8 cellular contexts compared by ENCODE assay signal in the genomic region with DNA sequence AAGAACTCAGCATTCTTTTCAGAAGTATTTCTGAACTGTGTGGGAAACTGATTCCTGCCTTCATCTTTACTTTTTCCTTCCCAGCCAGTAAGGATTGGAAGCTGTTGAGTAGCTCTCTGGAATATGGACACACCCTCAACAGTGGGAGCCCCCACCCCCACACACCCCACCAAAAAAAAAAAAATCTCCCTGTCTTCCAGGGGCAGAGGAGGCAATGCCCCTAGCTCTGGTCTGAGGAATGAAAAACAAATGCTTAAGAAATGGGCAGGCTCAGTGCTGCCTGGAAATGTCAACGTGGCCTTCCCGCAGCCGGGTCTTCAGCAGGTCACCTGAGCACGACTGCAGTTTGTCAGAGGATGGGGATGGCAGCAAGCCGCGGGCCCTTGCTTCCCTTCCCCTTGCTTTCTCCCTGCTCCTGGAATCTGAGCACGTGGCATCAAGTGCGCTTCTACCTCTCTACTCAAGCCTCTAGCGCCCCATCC. TPM values are rescaled to one million over a fixed set of nuclear protein-coding genes. Genes with fewer than 3 reads are reported as not detected.
A peak's percentile ranks its signal among the peaks of the same experiment; 100 is the strongest.
DNase-seq lines count a peak whose midpoint lies in the region; ATAC-seq, FAIRE-seq and TF ChIP-seq lines count a peak whose summit lies in the region.

No MANE protein-coding gene starts in this region.

- no peaks in the 10 kb centered on the region for H3K36me3 Mint-ChIP-seq in MCF 10A (ENCODE audit: insufficient read depth, unreplicated experiment)

- H3K4me1 ChIP-seq in SK-N-SH (ENCODE audit: control insufficient read depth in 1 of 2, insufficient read depth in 2 of 2, low read depth in 1 of 2, low read length in 1 of 2) (peaks cover 0 to 35% of the 10 kb centered on the region in 2 experiments; a peak in 1 of 4 replicates), muscle layer of colon (ENCODE audit: insufficient read depth, low read length) (peaks cover 23% of the 10 kb centered on the region)

- POLR2A ChIA-PET in SK-N-SH (lab: Yijun Ruan, JAX) = interaction anchor here (1.3 kb wide), 1 partner anchor 179 kb away, joined by 9 read pairs; no protein-coding TSS in a partner anchor
- POLR2A ChIA-PET in MCF 10A (lab: Yijun Ruan, JAX) = interaction anchor here (0.6 to 10.8 kb wide), 24 partner anchors 9 to 518 kb away, joined by 3 to 151 read pairs (median 4); partner anchors contain the start of genes NPL and RNASEL

- no peaks in the 10 kb centered on the region for H3F3A ChIP-seq in SK-N-SH (replicated peaks; ENCODE audit: insufficient read depth)

- peak; percentile 61 for DNase-seq in SK-N-SH
- DNase-seq in MCF 10A (ENCODE audit: unreplicated experiment) = no peak
- DNase-seq in H54 (ENCODE audit: insufficient read length, low spot score) = no peak
- no peak for DNase-seq in cerebellar nuclear complex (lab: John Stamatoyannopoulos, UW)
- DNase-seq in activated CD8-positive, alpha-beta memory T cell treated with anti-CD3 and anti-CD28 coated beads, Interleukin-2, amount 50 U/mL, for 4 hours = no peak

- TF ChIP-seq CTCF in SK-N-SH (IDR thresholded peaks at IDR 0.05) (no peak), MCF 10A (IDR thresholded peaks at IDR 0.05; ENCODE audit: unreplicated experiment) (no peak)

- TF ChIP-seq POLR2A in H54 (IDR thresholded peaks at IDR 0.05; ENCODE audit: low read depth, low read length) = no peak

- H3K27me3 Mint-ChIP-seq in MCF 10A (ENCODE audit: insufficient read depth, unreplicated experiment) = no peaks in the 10 kb centered on the region

- H3K36me3 ChIP-seq in SK-N-SH (replicated peaks in 1 of 2; ENCODE audit: control insufficient read depth in 1 of 2, insufficient read depth in 2 of 2, low read length in 1 of 2) (no peaks in the 10 kb centered on the region), muscle layer of colon (ENCODE audit: insufficient read depth, low read length) (no peaks in the 10 kb centered on the region)

- no peak for TF ChIP-seq RAD21 in SK-N-SH (IDR thresholded peaks at IDR 0.05; ENCODE audit: low read length)

- ATAC-seq in SK-N-SH treated with all-trans-retinoic acid at 6 μM for 48 hours = no peak; the same call in 2 of the 3 replicates
- peak; percentile 0 for ATAC-seq in HG03108 (IDR thresholded peaks at IDR 0.05; ENCODE audit: unreplicated experiment)

- TSS peak; percentile 63 for BruUV-seq in MCF 10A (replicated peaks; lab: Mats Ljungman, UMichigan)

- H3K4me1 Mint-ChIP-seq in MCF 10A (ENCODE audit: insufficient read depth, unreplicated experiment) = peaks cover 12% of the 10 kb centered on the region

- no peak for TF ChIP-seq EP300 in SK-N-SH (IDR thresholded peaks at IDR 0.05; ENCODE audit: borderline replicate concordance in 1 of 2, low read depth in 1 of 2, low read length in 1 of 2)

- H4K20me1 ChIP-seq in SK-N-SH (ENCODE audit: insufficient read depth) = no peaks in the 10 kb centered on the region

- H3K27ac ChIP-seq in SK-N-SH (ENCODE audit: low read depth in 2 of 2, low read length in 1 of 2) = peak overlapping the region in 1 of 2 experiments; percentile 63; a peak in 1 of 4 replicates
- H3K27ac ChIP-seq in muscle layer of colon (ENCODE audit: low read depth, low read length) = peak overlapping the region; percentile 63

- H3K9me3 ChIP-seq in SK-N-SH (no peaks in the 10 kb centered on the region), muscle layer of colon (ENCODE audit: low read length) (no peaks in the 10 kb centered on the region)

- 7% methylated on average over 9 of the region's 9 CpGs for WGBS in SK-N-SH (ENCODE audit: low lambda C conversion rate)

- intact Hi-C loops in MCF 10A (cut with micrococcal nuclease) = loop anchor here (5.0 kb wide), 1 partner anchor 79 kb away; the partner anchor contains the start of gene RGS8

- H3K79me2 ChIP-seq in SK-N-SH (ENCODE audit: insufficient read depth) = no peaks in the 10 kb centered on the region

- peak overlapping the region; percentile 57 to 67 for H3K4me3 ChIP-seq in SK-N-SH (ENCODE audit: low read depth in 2 of 2, low read length in 1 of 2)
- H3K4me3 ChIP-seq in muscle layer of colon (ENCODE audit: low read depth in 1 of 2, low read length in 2 of 2) = peak overlapping the region; percentile 63 to 70

- H3K27me3 ChIP-seq in SK-N-SH (ENCODE audit: insufficient read depth) (no peaks in the 10 kb centered on the region), muscle layer of colon (ENCODE audit: control insufficient read depth in 1 of 2, insufficient read depth in 2 of 2, low read length in 2 of 2) (no peaks in the 10 kb centered on the region)

- no peak overlapping the region for H3K9ac ChIP-seq in SK-N-SH
- no peak overlapping the region for H3K9ac ChIP-seq in muscle layer of colon (ENCODE audit: low read length)

- peak overlapping the region; percentile 86 for H3K4me2 ChIP-seq in SK-N-SH

- peak overlapping the region; percentile 13 for H3K27ac Mint-ChIP-seq in MCF 10A (ENCODE audit: low read depth, unreplicated experiment)

- no peak overlapping the region for H3K4me3 Mint-ChIP-seq in MCF 10A (ENCODE audit: unreplicated experiment)

- CTCF ChIA-PET in SK-N-SH (lab: Yijun Ruan, JAX) = interaction anchor here (1.0 to 17.7 kb wide), 8 partner anchors 8 to 519 kb away, joined by 3 to 829 read pairs (median 4); partner anchors contain the start of gene NPL
- CTCF ChIA-PET in MCF 10A (lab: Yijun Ruan, JAX) = interaction anchor here (0.6 to 23.4 kb wide), 26 partner anchors 8 to 1269 kb away, joined by 3 to 991 read pairs (median 3); partner anchors contain the start of genes NPL and RNASEL

- FAIRE-seq in H54 (lab: Jason Lieb, UNC) = no peak

- H3K9me3 Mint-ChIP-seq in MCF 10A (ENCODE audit: unreplicated experiment) = no peaks in the 10 kb centered on the region

- no peaks in the 10 kb centered on the region for H3K9me2 ChIP-seq in SK-N-SH

- H2AFZ ChIP-seq in SK-N-SH (ENCODE audit: low read depth) = peak overlapping the region; percentile 85

TF ChIP-seq in SK-N-SH, 30 proteins besides CTCF, POLR2A, EP300 and RAD21 (continues in another document):
- no peak for TF ChIP-seq RFX5 (IDR thresholded peaks at IDR 0.05; ENCODE audit: low read length)
- TF ChIP-seq MXI1 (IDR thresholded peaks at IDR 0.05; ENCODE audit: low read depth, low read length) = no peak; the same call in 1 of the 2 replicates
- no peak for TF ChIP-seq ZBTB33 (IDR thresholded peaks at IDR 0.05; ENCODE audit: borderline replicate concordance, low read depth)
- no peak for TF ChIP-seq MAX (IDR thresholded peaks at IDR 0.05; ENCODE audit: low read depth)
- TF ChIP-seq TCF12 (IDR thresholded peaks at IDR 0.05) = no peak
- TF ChIP-seq TEAD4 (IDR thresholded peaks at IDR 0.05; ENCODE audit: borderline replicate concordance, insufficient read depth) = no peak
- no peak for TF ChIP-seq NRF1 (IDR thresholded peaks at IDR 0.05; ENCODE audit: low read depth, low read length)

TF ChIP-seq in SK-N-SH treated with all-trans-retinoic acid at 6 μM for 48 hours, 23 proteins besides CTCF, POLR2A, EP300 and RAD21:
- TF ChIP-seq ISL1 (CRISPR knock-in tag; IDR thresholded peaks at IDR 0.05) (no peak), GLIS3 (CRISPR knock-in tag; IDR thresholded peaks at IDR 0.05) (no peak), CSRNP3 (CRISPR knock-in tag; IDR thresholded peaks at IDR 0.05) (no peak)

RNA-seq across cellular contexts. Expression of gene RGS16, which starts 0.5 kb away (rescaled TPM):
- polyA plus RNA-seq in SK-N-SH (2012; rRNA removed) = 0.79 and 1.7 TPM in 2 replicates
- polyA plus RNA-seq in SK-N-SH (2012; cell fraction: cytosol; rRNA removed) = 1.2 and 1.9 TPM in 2 replicates
- 0.79 and 1.0 TPM in 2 replicates for polyA plus RNA-seq in SK-N-SH (2012; cell fraction: nucleus; rRNA removed)
- 11.9 and 13.7 TPM in 2 replicates for total RNA-seq in MCF 10A (2022)

RNA-seq across cellular contexts. Expression of gene RNASEL, which starts 14.6 kb away (rescaled TPM):
- not detected in 2 replicates for polyA plus RNA-seq in SK-N-SH (2012; rRNA removed)
- 0.01 TPM in 2 replicates for polyA plus RNA-seq in SK-N-SH (2012; cell fraction: cytosol; rRNA removed)
- not detected in 2 replicates for polyA plus RNA-seq in SK-N-SH (2012; cell fraction: nucleus; rRNA removed)
- total RNA-seq in MCF 10A (2022) = 4.2 and 8.0 TPM in 2 replicates
